In the genomic region with DNA sequence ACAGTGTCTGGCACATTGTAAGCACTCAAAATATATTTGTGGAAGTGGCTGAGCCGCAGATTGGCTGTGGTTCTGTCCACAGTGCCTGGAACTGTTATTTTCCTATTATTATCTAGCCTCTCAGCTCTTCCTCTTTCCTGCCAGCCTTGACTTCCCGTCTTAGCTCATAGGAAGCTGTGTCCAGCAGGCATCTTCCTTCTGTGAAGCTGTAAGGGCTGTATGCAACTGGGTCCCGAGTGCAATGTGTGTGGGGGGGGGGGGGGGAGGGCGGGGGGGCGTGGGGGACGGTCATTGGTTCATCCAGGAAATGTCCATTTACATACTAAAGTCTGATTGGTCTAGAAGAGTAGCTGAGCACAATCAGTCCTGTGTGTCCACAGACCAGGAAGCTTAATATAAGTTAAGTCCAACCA, we compare ENCODE assay signal across 9 cellular contexts.
DNase-seq lines count a peak whose midpoint lies in the region; ATAC-seq, FAIRE-seq and TF ChIP-seq lines count a peak whose summit lies in the region.
"Had no signal": no experiment of that assay in that cellular context is flagged by ENCODE, and none has a peak within 500 bp of the region (broad histone marks: within the 10 kb centered on the region; RNA-seq: fewer than 3 reads in every experiment).

No MANE protein-coding gene starts in this region.

- intact Hi-C loops in psoas muscle (cut with DNase I) = loop anchor here (2.0 to 5.0 kb wide), 2 partner anchors 53 to 117 kb away; no protein-coding TSS in a partner anchor

- WGBS in psoas muscle, 3 donors = 5 to 16% (median 5%) methylated on average over 6 of the region's 6 CpGs

- no peak overlapping the region for H3K27ac ChIP-seq in psoas muscle

- no peak for FAIRE-seq in H54 (lab: Jason Lieb, UNC)

- H3K36me3 ChIP-seq in psoas muscle (ENCODE audit: insufficient read depth in 1 of 2, low read depth in 1 of 2) = no peaks in the 10 kb centered on the region

- TF ChIP-seq POLR2A in H54 (IDR thresholded peaks at IDR 0.05; ENCODE audit: low read depth, low read length) = no peak

- DNase-seq in H54 (ENCODE audit: insufficient read length, low spot score) = peak; percentile 17
- DNase-seq in RPMI7951 (ENCODE audit: low read depth) = peak; percentile 82
- peak; percentile 76 for DNase-seq in fibroblast of pulmonary artery (ENCODE audit: low read depth)
- peak; percentile 22 to 52 for DNase-seq in psoas muscle
- no peak for DNase-seq in NCI-H446 treated with DMSO at 0.1 percent for 48 hours (lab: John Stamatoyannopoulos, UW)
- no peak for DNase-seq in activated gamma-delta T cell (lab: John Stamatoyannopoulos, UW)
- no peak for DNase-seq in NCI-H510A treated with DMSO at 0.1 percent for 48 hours (lab: John Stamatoyannopoulos, UW)
- DNase-seq in stimulated activated naive CD4-positive, alpha-beta T cell treated with Interleukin-2 at 50 U/mL for 16 hours (lab: John Stamatoyannopoulos, UW) = no peak
- DNase-seq: activated T-cell treated with anti-CD3 and anti-CD28 coated beads, Interleukin-2, amount 50 U/mL, for 72 hours had no signal

- H3K9me3 ChIP-seq in psoas muscle = no peaks in the 10 kb centered on the region

- H3K4me1 ChIP-seq in psoas muscle = peaks cover 7% of the 10 kb centered on the region

- no peaks in the 10 kb centered on the region for H3K27me3 ChIP-seq in psoas muscle (ENCODE audit: insufficient read depth in 3 of 3, low read length in 2 of 3)

- peak; percentile 87 to 97 (median 93) for ATAC-seq in psoas muscle

- TF ChIP-seq CTCF in fibroblast of pulmonary artery (IDR thresholded peaks at IDR 0.05; ENCODE audit: low read length, missing control alignments) (no peak), psoas muscle (IDR thresholded peaks at IDR 0.05) (no peak)

- H3K4me3 ChIP-seq in fibroblast of pulmonary artery (replicated peaks; ENCODE audit: low read depth, low read length) = peak overlapping the region; percentile 2
- H3K4me3 ChIP-seq in psoas muscle = peak overlapping the region; percentile 56

Comparison
In these comparisons a context has a peak if more than half of its experiments do, and no peak if none do; other contexts are left out.
1. DNase-seq: peak in H54 (single experiment), RPMI7951 (single experiment), fibroblast of pulmonary artery (single experiment) and psoas muscle (2 of 2); none in NCI-H446 treated with DMSO at 0.1 percent for 48 hours (single experiment), activated gamma-delta T cell (single experiment), NCI-H510A treated with DMSO at 0.1 percent for 48 hours (single experiment) and stimulated activated naive CD4-positive, alpha-beta T cell treated with Interleukin-2 at 50 U/mL for 16 hours (single experiment).